In the genomic region with DNA sequence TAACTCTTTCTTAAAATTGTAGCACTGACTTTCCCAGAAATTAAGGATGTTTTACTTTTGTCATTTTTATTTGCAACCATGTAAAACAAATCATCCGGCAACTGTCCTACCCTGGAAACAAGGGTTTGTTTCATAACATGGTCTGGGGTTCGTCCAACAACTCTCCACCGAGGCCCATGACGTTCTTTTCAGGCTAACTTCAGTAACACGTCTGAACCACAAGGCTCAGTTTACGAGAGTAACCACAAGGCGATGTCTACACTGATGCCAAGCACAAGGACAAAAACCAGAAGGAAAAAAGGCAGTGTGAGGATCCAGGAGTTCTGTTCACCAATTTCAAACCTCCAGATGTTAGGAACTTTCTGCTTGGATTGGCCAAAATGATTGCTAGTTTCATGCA, we compare ENCODE assay signal across 19 cellular contexts.
DNase-seq lines count a peak whose midpoint lies in the region; ATAC-seq and TF ChIP-seq lines count a peak whose summit lies in the region.
"Had no signal": no experiment of that assay in that cellular context is flagged by ENCODE, and none has a peak within 500 bp of the region (broad histone marks: within the 10 kb centered on the region; RNA-seq: fewer than 3 reads in every experiment).

No MANE protein-coding gene starts in this region.

- intact Hi-C loops in Right ventricle myocardium inferior (cut with DNase I), result no loop called here
- intact Hi-C loops in cardiac septum (cut with DNase I), result loop anchor here (5.0 kb wide), 1 partner anchor 98 kb away; no protein-coding TSS in a partner anchor

- H3K36me3 ChIP-seq in osteoblast (ENCODE audit: insufficient read depth, low read length), result no peaks in the 10 kb centered on the region

- TF ChIP-seq CTCF in fibroblast of pulmonary artery (IDR thresholded peaks at IDR 0.05; ENCODE audit: low read length, missing control alignments) (no peak), osteoblast (IDR thresholded peaks at IDR 0.05; ENCODE audit: extremely low read depth, low read depth, low read length) (no peak)

- H3K79me2 ChIP-seq in osteoblast (ENCODE audit: insufficient read depth, low read length), result no peaks in the 10 kb centered on the region

- no peaks in the 10 kb centered on the region for H3K4me1 ChIP-seq in osteoblast (ENCODE audit: insufficient read depth, low read length)

- H3K4me3 ChIP-seq in fibroblast of pulmonary artery (replicated peaks; ENCODE audit: low read depth, low read length), result no peak overlapping the region
- H3K4me3 ChIP-seq in osteoblast (ENCODE audit: insufficient read depth, low read length), result no peak overlapping the region

- H3K9me3 ChIP-seq in osteoblast (ENCODE audit: low read depth, low read length), result no peaks in the 10 kb centered on the region

- no peak overlapping the region for H3K27ac ChIP-seq in osteoblast (ENCODE audit: low read depth, low read length)
- H3K27ac ChIP-seq: 22Rv1, RWPE1 had no signal

- ATAC-seq in Right ventricle myocardium inferior (peak; percentile 86), HG02938 (IDR thresholded peaks at IDR 0.05; ENCODE audit: unreplicated experiment) (no peak)
- ATAC-seq: HCT116 had no signal

- no peaks in the 10 kb centered on the region for H4K20me1 ChIP-seq in osteoblast (ENCODE audit: insufficient read depth, low read length)

- DNase-seq in Right ventricle myocardium inferior (ENCODE audit: missing footprints) (no peak), cardiac septum (ENCODE audit: low spot score) (no peak), fibroblast of pulmonary artery (ENCODE audit: low read depth) (peak; percentile 24), osteoblast (ENCODE audit: insufficient read length, low spot score, missing footprints) (no peak), NCI-H524 (lab: John Stamatoyannopoulos, UW) (no peak), HuH-7 (ENCODE audit: low spot score) (no peak), KG1 (lab: John Stamatoyannopoulos, UW) (no peak)
- DNase-seq: activated CD4-positive, alpha-beta T cell treated with anti-CD3 and anti-CD28 coated beads for 48 hours; activated naive CD4-positive, alpha-beta T cell treated with anti-CD3 and anti-CD28 coated beads, Interleukin-2, amount 10 ng/mL, durations not matched to agents 7 days and 5 days; head of caudate nucleus; mesendoderm; NCI-H1694; NCI-H345; stimulated activated CD4-positive, alpha-beta T cell treated with anti-CD3 and anti-CD28 coated beads, Interleukin-2, amount 100 ng/mL, for 48 hours; SW 1271 had no signal

- no peaks in the 10 kb centered on the region for H3K27me3 ChIP-seq in osteoblast (ENCODE audit: insufficient read depth, low read length)

- no peak overlapping the region for H3K4me2 ChIP-seq in osteoblast (ENCODE audit: insufficient read depth, low read length)

- peak overlapping the region; percentile 27 for H2AFZ ChIP-seq in osteoblast (ENCODE audit: low read length)
